In genomic region chr7:100023526-100023925, GRCh38 we compare ENCODE assay signal across 19 cellular contexts. TPM values are rescaled to one million over a fixed set of nuclear protein-coding genes. Genes with fewer than 3 reads are reported as not detected.
DNase-seq lines count a peak whose midpoint lies in the region; ATAC-seq, FAIRE-seq and TF ChIP-seq lines count a peak whose summit lies in the region.
"Had no signal": no experiment of that assay in that cellular context is flagged by ENCODE, and none has a peak within 500 bp of the region (broad histone marks: within the 10 kb centered on the region; RNA-seq: fewer than 3 reads in every experiment).

No MANE protein-coding gene starts in this region.

- TSS peak; percentile 10 for BruUV-seq in PC-3 (replicated peaks; lab: Mats Ljungman, UMichigan)

- CTCF ChIA-PET in PC-3 (lab: Charles Lee): no interaction called here

- ATAC-seq in PC-3 (no peak), body of pancreas (no peak)
- ATAC-seq: left cardiac atrium, right cardiac atrium had no signal

- 65 to 82% methylated on average over 12 of the region's 12 CpGs for WGBS in body of pancreas, 2 donors

- H3K79me2 ChIP-seq in PC-3 (ENCODE audit: low read length): peaks cover 37% of the 10 kb centered on the region

- H3K9me3 ChIP-seq in PC-3 (ENCODE audit: low read length) (no peaks in the 10 kb centered on the region), body of pancreas (no peaks in the 10 kb centered on the region), mucosa of stomach (ENCODE audit: control insufficient read depth, low read length) (no peaks in the 10 kb centered on the region)

- H3K36me3 ChIP-seq in PC-3 (ENCODE audit: low read depth, low read length) (peaks cover 33% of the 10 kb centered on the region), body of pancreas (replicated peaks in 1 of 2; ENCODE audit: insufficient read depth in 1 of 2, low read depth in 2 of 2) (peaks cover 4 to 26% of the 10 kb centered on the region in 2 donors), mucosa of stomach (ENCODE audit: control insufficient read depth, insufficient read depth, low read length) (peaks cover 9% of the 10 kb centered on the region)

- H3K27me3 ChIP-seq in PC-3 (ENCODE audit: low read length) (no peaks in the 10 kb centered on the region), body of pancreas (no peaks in the 10 kb centered on the region), mucosa of stomach (ENCODE audit: control insufficient read depth, insufficient read depth, low read length) (no peaks in the 10 kb centered on the region)
- H3K27me3 ChIP-seq: brain microvascular endothelial cell had no signal

- peaks cover 7% of the 10 kb centered on the region for H3F3A ChIP-seq in PC-3 (ENCODE audit: low read length, unreplicated experiment)

- intact Hi-C loops in PC-3 (cut with micrococcal nuclease): no loop called here
- intact Hi-C loops in body of pancreas (cut with DNase I): no loop called here

- no peaks in the 10 kb centered on the region for H3K9me2 ChIP-seq in PC-3 (replicated peaks; ENCODE audit: low read length)

- no peak for DNase-seq in PC-3
- DNase-seq in body of pancreas: no peak
- no peak for DNase-seq in stimulated activated CD8-positive, alpha-beta memory T cell treated with anti-CD3 and anti-CD28 coated beads, Interleukin-4, amount 100 ng/mL, for 48 hours
- DNase-seq in MV-4-11 (lab: John Stamatoyannopoulos, UW): no peak
- DNase-seq in GM12891 (ENCODE audit: insufficient read length, low spot score): no peak
- DNase-seq: activated CD4-positive, alpha-beta T cell treated with anti-CD3 and anti-CD28 coated beads, Interleukin-2, amount 50 U/mL, for 1 hour; activated naive CD8-positive, alpha-beta T cell treated with anti-CD3 and anti-CD28 coated beads, Interleukin-2, amount 10 ng/mL, durations not matched to agents 7 days and 5 days; brain microvascular endothelial cell; left cardiac atrium; NCI-H1105 treated with DMSO at 0.1 percent for 48 hours; NCI-H524; nucleus accumbens; right cardiac atrium; Right ventricle myocardium superior had no signal

- H2AFZ ChIP-seq in PC-3 (ENCODE audit: low read length): no peak overlapping the region

- no peak for FAIRE-seq in GM12891 (lab: Jason Lieb, UNC)
- FAIRE-seq: frontal cortex, GM18507, urothelium cell line had no signal

- TF ChIP-seq POLR2A in body of pancreas (IDR thresholded peaks at IDR 0.05): no peak
- no peak for TF ChIP-seq POLR2A in GM12891 (IDR thresholded peaks at IDR 0.05; ENCODE audit: low read depth, low read length)

- no peak overlapping the region for H3K9ac ChIP-seq in PC-3 (ENCODE audit: low read length)
- H3K9ac ChIP-seq in mucosa of stomach (ENCODE audit: low read length): peak overlapping the region; percentile 28

- H3K27ac ChIP-seq in PC-3 (ENCODE audit: low read length): no peak overlapping the region
- peak overlapping the region; percentile 32 to 99 (median 77) for H3K27ac ChIP-seq in body of pancreas
- H3K27ac ChIP-seq: brain microvascular endothelial cell had no signal

- no peaks in the 10 kb centered on the region for H4K20me1 ChIP-seq in PC-3 (ENCODE audit: low read length)

- peaks cover 8% of the 10 kb centered on the region for H3K4me1 ChIP-seq in PC-3 (ENCODE audit: insufficient read depth, low read length)
- peaks cover 57% of the 10 kb centered on the region for H3K4me1 ChIP-seq in body of pancreas
- H3K4me1 ChIP-seq in mucosa of stomach (ENCODE audit: control insufficient read depth, insufficient read depth, low read length): peaks cover 54% of the 10 kb centered on the region

- H3K4me2 ChIP-seq in PC-3 (ENCODE audit: low read length): no peak overlapping the region

- POLR2A ChIA-PET in PC-3 (lab: Charles Lee; ENCODE audit: unreplicated experiment): no interaction called here

- H3K4me3 ChIP-seq in PC-3 (ENCODE audit: low read length) (no peak overlapping the region), body of pancreas (no peak overlapping the region), mucosa of stomach (ENCODE audit: low read length) (no peak overlapping the region)

- TF ChIP-seq CTCF in PC-3 (conservative IDR thresholded peaks at IDR 0.05; ENCODE audit: low read depth, low read length) (no peak), body of pancreas (IDR thresholded peaks at IDR 0.05) (no peak)

TF ChIP-seq in GM12891, 5 proteins besides CTCF, POLR2A, EP300 and RAD21:
- no peak for TF ChIP-seq POLR2AphosphoS5 (IDR thresholded peaks at IDR 0.05; ENCODE audit: low read depth, low read length)
- no peak for TF ChIP-seq SPI1 (IDR thresholded peaks at IDR 0.05; ENCODE audit: low read depth, low read length)
- TF ChIP-seq TAF1 (IDR thresholded peaks at IDR 0.05; ENCODE audit: low read depth, low read length): no peak

RNA-seq across cellular contexts. Expression of gene ZKSCAN1, which starts 8.1 kb away (rescaled TPM):
- total RNA-seq in PC-3 (2014; rRNA removed) (13.6 and 13.9 TPM in 2 replicates), body of pancreas (10 to 100 TPM; 31.6 to 40.2 TPM)
- 10.5 TPM for polyA plus RNA-seq in GM12891 (2012; ENCODE audit: low read depth, missing spikeins)

RNA-seq across cellular contexts. Expression of gene ZSCAN21, which starts 26.0 kb away (rescaled TPM):
- total RNA-seq in PC-3 (2014; rRNA removed): 4.7 and 7.3 TPM in 2 replicates
- total RNA-seq in body of pancreas: 10 to 100 TPM; 14.5 to 20.2 TPM
- polyA plus RNA-seq in GM12891 (2012; ENCODE audit: low read depth, missing spikeins): 6.7 TPM

RNA-seq across cellular contexts. Expression of gene AZGP1, which starts 47.7 kb away (rescaled TPM):
- 0.18 TPM in 1 of 2 replicates, not detected in the other for total RNA-seq in PC-3 (2014; rRNA removed)
- 100 to 1,000 TPM; 133 to 271 TPM for total RNA-seq in body of pancreas
- not detected for polyA plus RNA-seq in GM12891 (2012; ENCODE audit: low read depth, missing spikeins)
- total RNA-seq: activated naive CD8-positive, alpha-beta T cell treated with anti-CD3 and anti-CD28 coated beads, Interleukin-2, amount 10 ng/mL, durations not matched to agents 7 days and 5 days; frontal cortex; mononuclear cell had no signal

RNA-seq across cellular contexts. Expression of gene ZNF3, which starts 58.0 kb away (rescaled TPM):
- total RNA-seq in PC-3 (2014; rRNA removed) (16.5 and 18.0 TPM in 2 replicates), body of pancreas (10 to 100 TPM; 16.9 to 46.5 TPM)
- 17.4 TPM for polyA plus RNA-seq in GM12891 (2012; ENCODE audit: low read depth, missing spikeins)

Comparison
In these comparisons a context has a peak if more than half of its experiments do, and no peak if none do; other contexts are left out.
1. RNA of gene AZGP1, which starts 47.7 kb away (total RNA-seq): 133 to 271 TPM in body of pancreas; 0.18 TPM in PC-3; every median in the first group is over 100 times any median in the second.